Comparison of ENCODE assay signal across 14 cellular contexts in the genomic region with DNA sequence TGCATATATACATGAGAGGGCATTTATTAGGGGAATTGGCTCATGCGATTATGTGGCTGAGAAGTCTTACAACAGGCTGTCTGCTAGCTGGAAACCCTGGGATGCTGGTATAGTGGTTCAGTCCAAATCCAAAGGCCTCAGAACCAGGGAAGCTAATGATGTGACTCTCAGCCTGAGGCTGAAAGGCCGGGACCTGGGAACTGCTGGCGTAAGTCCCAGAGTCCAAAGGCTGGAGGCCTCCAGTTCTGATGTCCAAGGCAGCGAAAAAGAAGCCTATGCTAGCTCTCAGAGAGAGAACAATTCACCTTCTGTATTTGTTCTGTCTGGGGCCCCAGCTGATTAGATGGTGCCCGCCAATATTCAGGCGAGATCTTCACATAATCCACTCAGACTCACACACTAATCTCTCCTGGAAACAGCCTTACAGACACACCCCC.
DNase-seq lines count a peak whose midpoint lies in the region; ATAC-seq and TF ChIP-seq lines count a peak whose summit lies in the region.
"Had no signal": no experiment of that assay in that cellular context is flagged by ENCODE, and none has a peak within 500 bp of the region (broad histone marks: within the 10 kb centered on the region; RNA-seq: fewer than 3 reads in every experiment).

No MANE protein-coding gene starts in this region.

- H3K27ac Mint-ChIP-seq in brain (peak overlapping the region; percentile 26 to 66 (median 46)), WTC11 (no peak overlapping the region; the same call in 1 of the 2 replicates)
- H3K27ac Mint-ChIP-seq: activated CD8-positive, alpha-beta T cell treated with anti-CD3 and anti-CD28 coated beads, Interleukin-2, amount 10 ng/mL, durations not matched to agents 7 days and 5 days; stimulated activated naive B cell treated with anti-CD40 and anti-IgM and Interleukin-4, amounts not matched to agents 10 μg/mL and 1 μg/mL and 100 μg/mL, for 72 hours had no signal

- peak overlapping the region in 1 of 5 experiments; percentile 57 for H3K4me3 Mint-ChIP-seq in brain
- no peak overlapping the region for H3K4me3 Mint-ChIP-seq in WTC11
- H3K4me3 Mint-ChIP-seq: activated CD8-positive, alpha-beta T cell treated with anti-CD3 and anti-CD28 coated beads, Interleukin-2, amount 10 ng/mL, durations not matched to agents 7 days and 5 days; stimulated activated naive B cell treated with anti-CD40 and anti-IgM and Interleukin-4, amounts not matched to agents 10 μg/mL and 1 μg/mL and 100 μg/mL, for 72 hours had no signal

- DNase-seq in G401 (ENCODE audit: low spot score) (peak; percentile 84), left colon (peak in 1 of 2 donors; percentile 48), retina (peak; percentile 14), SHP77 (lab: John Stamatoyannopoulos, UW) (no peak), WTC11 (ENCODE audit: low spot score) (no peak), NCI-H1417 treated with DMSO at 0.1 percent for 48 hours (lab: John Stamatoyannopoulos, UW) (no peak)
- DNase-seq: activated CD8-positive, alpha-beta T cell treated with anti-CD3 and anti-CD28 coated beads, Interleukin-2, amount 10 ng/mL, durations not matched to agents 7 days and 5 days; activated effector memory CD4-positive, alpha-beta T cell treated with anti-CD3 and anti-CD28 coated beads, Interleukin-2, amount 50 U/mL, for 16 hours; brain microvascular endothelial cell; effector CD8-positive, alpha-beta T cell; SJCRH30; stimulated activated naive B cell treated with anti-CD40 and anti-IgM and Interleukin-4, amounts not matched to agents 10 μg/mL and 1 μg/mL and 100 μg/mL, for 72 hours had no signal

- H3K36me3 Mint-ChIP-seq in brain (peaks cover 38% of the 10 kb centered on the region), WTC11 (peaks cover 13% of the 10 kb centered on the region)

- H3K9me3 Mint-ChIP-seq in brain (peaks cover 0 to 9% (median 4%) of the 10 kb centered on the region in 5 experiments), WTC11 (peaks cover 3% of the 10 kb centered on the region; the same call in 1 of the 2 replicates)

- H3K4me1 Mint-ChIP-seq in brain (peaks cover 46% of the 10 kb centered on the region), WTC11 (peaks cover 28% of the 10 kb centered on the region)

- peak; percentile 90 for ATAC-seq in left colon
- no peak for ATAC-seq in WTC11
- ATAC-seq in HG02763 (IDR thresholded peaks at IDR 0.05; ENCODE audit: unreplicated experiment) = no peak
- ATAC-seq: activated CD8-positive, alpha-beta T cell treated with anti-CD3 and anti-CD28 coated beads, Interleukin-2, amount 10 ng/mL, durations not matched to agents 7 days and 5 days; stimulated activated naive B cell treated with anti-CD40 and anti-IgM and Interleukin-4, amounts not matched to agents 10 μg/mL and 1 μg/mL and 100 μg/mL, for 72 hours had no signal

- POLR2A ChIA-PET in WTC11 (lab: Charles Lee) = no interaction called here

- in situ Hi-C loops in G401 (cut with HindIII; ENCODE audit: low sequenced_read_pairs) = no loop called here

- H3K27me3 Mint-ChIP-seq in brain (peaks cover 4% of the 10 kb centered on the region), WTC11 (ENCODE audit: low read depth) (no peaks in the 10 kb centered on the region)
- H3K27me3 Mint-ChIP-seq: stimulated activated naive B cell treated with anti-CD40 and anti-IgM and Interleukin-4, amounts not matched to agents 10 μg/mL and 1 μg/mL and 100 μg/mL, for 72 hours had no signal

- CTCF ChIA-PET in WTC11 (lab: Charles Lee) = no interaction called here

- intact Hi-C loops in left colon (cut with DNase I, micrococcal nuclease) = no loop called here

- TF ChIP-seq CTCF in brain (conservative IDR thresholded peaks at IDR 0.05) (no peak), WTC11 (IDR thresholded peaks at IDR 0.05) (no peak)

TF ChIP-seq in WTC11, 78 proteins besides CTCF, POLR2A, EP300 and RAD21:
- TF ChIP-seq ATF1 (CRISPR knock-in tag; IDR thresholded peaks at IDR 0.05) = no peak
- TF ChIP-seq ZNF671 (CRISPR knock-in tag; IDR thresholded peaks at IDR 0.05) = no peak
- TF ChIP-seq, protein P1, sequence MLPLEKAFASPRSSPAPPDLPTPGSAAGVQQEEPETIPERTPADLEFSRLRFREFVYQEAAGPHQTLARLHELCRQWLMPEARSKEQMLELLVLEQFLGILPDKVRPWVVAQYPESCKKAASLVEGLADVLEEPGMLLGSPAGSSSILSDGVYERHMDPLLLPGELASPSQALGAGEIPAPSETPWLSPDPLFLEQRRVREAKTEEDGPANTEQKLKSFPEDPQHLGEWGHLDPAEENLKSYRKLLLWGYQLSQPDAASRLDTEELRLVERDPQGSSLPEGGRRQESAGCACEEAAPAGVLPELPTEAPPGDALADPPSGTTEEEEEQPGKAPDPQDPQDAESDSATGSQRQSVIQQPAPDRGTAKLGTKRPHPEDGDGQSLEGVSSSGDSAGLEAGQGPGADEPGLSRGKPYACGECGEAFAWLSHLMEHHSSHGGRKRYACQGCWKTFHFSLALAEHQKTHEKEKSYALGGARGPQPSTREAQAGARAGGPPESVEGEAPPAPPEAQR (CRISPR knock-in tag; IDR thresholded peaks at IDR 0.05) = no peak
- TF ChIP-seq, protein P2, sequence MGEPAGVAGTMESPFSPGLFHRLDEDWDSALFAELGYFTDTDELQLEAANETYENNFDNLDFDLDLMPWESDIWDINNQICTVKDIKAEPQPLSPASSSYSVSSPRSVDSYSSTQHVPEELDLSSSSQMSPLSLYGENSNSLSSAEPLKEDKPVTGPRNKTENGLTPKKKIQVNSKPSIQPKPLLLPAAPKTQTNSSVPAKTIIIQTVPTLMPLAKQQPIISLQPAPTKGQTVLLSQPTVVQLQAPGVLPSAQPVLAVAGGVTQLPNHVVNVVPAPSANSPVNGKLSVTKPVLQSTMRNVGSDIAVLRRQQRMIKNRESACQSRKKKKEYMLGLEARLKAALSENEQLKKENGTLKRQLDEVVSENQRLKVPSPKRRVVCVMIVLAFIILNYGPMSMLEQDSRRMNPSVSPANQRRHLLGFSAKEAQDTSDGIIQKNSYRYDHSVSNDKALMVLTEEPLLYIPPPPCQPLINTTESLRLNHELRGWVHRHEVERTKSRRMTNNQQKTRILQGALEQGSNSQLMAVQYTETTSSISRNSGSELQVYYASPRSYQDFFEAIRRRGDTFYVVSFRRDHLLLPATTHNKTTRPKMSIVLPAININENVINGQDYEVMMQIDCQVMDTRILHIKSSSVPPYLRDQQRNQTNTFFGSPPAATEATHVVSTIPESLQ (CRISPR knock-in tag; IDR thresholded peaks at IDR 0.05) = no peak
- TF ChIP-seq, protein P3, sequence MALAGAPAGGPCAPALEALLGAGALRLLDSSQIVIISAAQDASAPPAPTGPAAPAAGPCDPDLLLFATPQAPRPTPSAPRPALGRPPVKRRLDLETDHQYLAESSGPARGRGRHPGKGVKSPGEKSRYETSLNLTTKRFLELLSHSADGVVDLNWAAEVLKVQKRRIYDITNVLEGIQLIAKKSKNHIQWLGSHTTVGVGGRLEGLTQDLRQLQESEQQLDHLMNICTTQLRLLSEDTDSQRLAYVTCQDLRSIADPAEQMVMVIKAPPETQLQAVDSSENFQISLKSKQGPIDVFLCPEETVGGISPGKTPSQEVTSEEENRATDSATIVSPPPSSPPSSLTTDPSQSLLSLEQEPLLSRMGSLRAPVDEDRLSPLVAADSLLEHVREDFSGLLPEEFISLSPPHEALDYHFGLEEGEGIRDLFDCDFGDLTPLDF (CRISPR knock-in tag; IDR thresholded peaks at IDR 0.05) = no peak
- TF ChIP-seq ZNF416 (CRISPR knock-in tag; IDR thresholded peaks at IDR 0.05) = no peak
- TF ChIP-seq, protein P4, sequence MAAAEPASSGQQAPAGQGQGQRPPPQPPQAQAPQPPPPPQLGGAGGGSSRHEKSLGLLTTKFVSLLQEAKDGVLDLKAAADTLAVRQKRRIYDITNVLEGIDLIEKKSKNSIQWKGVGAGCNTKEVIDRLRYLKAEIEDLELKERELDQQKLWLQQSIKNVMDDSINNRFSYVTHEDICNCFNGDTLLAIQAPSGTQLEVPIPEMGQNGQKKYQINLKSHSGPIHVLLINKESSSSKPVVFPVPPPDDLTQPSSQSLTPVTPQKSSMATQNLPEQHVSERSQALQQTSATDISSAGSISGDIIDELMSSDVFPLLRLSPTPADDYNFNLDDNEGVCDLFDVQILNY (CRISPR knock-in tag; IDR thresholded peaks at IDR 0.05) = no peak
- TF ChIP-seq ZNF232 (CRISPR knock-in tag; IDR thresholded peaks at IDR 0.05) = no peak
- no peak for TF ChIP-seq MXD4 (CRISPR knock-in tag; IDR thresholded peaks at IDR 0.05; ENCODE audit: borderline replicate concordance)
- TF ChIP-seq, protein P5, sequence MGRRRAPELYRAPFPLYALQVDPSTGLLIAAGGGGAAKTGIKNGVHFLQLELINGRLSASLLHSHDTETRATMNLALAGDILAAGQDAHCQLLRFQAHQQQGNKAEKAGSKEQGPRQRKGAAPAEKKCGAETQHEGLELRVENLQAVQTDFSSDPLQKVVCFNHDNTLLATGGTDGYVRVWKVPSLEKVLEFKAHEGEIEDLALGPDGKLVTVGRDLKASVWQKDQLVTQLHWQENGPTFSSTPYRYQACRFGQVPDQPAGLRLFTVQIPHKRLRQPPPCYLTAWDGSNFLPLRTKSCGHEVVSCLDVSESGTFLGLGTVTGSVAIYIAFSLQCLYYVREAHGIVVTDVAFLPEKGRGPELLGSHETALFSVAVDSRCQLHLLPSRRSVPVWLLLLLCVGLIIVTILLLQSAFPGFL (CRISPR knock-in tag; IDR thresholded peaks at IDR 0.05; ENCODE audit: borderline replicate concordance) = no peak
TF ChIP-seq in WTC11: peak in this region for 0.

Comparison
In these comparisons a context has a peak if more than half of its experiments do, and no peak if none do; other contexts are left out.
1. DNase-seq: peak in G401 (single experiment) and retina (single experiment); none in SHP77 (0 of 2), WTC11 (single experiment) and NCI-H1417 treated with DMSO at 0.1 percent for 48 hours (single experiment).